ENCODE assay signal across 10 cellular contexts in genomic region chr5:73499756-73500155, GRCh38. TPM values are rescaled to one million over a fixed set of nuclear protein-coding genes. Genes with fewer than 3 reads are reported as not detected.
DNase-seq lines count a peak whose midpoint lies in the region; ATAC-seq and TF ChIP-seq lines count a peak whose summit lies in the region.
"Had no signal": no experiment of that assay in that cellular context is flagged by ENCODE, and none has a peak within 500 bp of the region (broad histone marks: within the 10 kb centered on the region; RNA-seq: fewer than 3 reads in every experiment).

No MANE protein-coding gene starts in this region.

- peak overlapping the region; percentile 97 for H3K27ac Mint-ChIP-seq in activated B cell treated with CpG ODN at 0.5 μM for 24 hours

- peak overlapping the region; percentile 97 for H3K4me3 Mint-ChIP-seq in activated B cell treated with CpG ODN at 0.5 μM for 24 hours

- no peaks in the 10 kb centered on the region for H3K9me3 Mint-ChIP-seq in activated B cell treated with CpG ODN at 0.5 μM for 24 hours

- WGBS in SK-N-SH (ENCODE audit: low lambda C conversion rate): 10% methylated on average over 2 of the region's 2 CpGs
- 77% methylated on average over 2 of the region's 2 CpGs for WGBS in smooth muscle cell (ENCODE audit: low lambda C conversion rate)

- H3K4me1 Mint-ChIP-seq in activated B cell treated with CpG ODN at 0.5 μM for 24 hours: peaks cover 33% of the 10 kb centered on the region

- peaks cover 50% of the 10 kb centered on the region for H4K20me1 ChIP-seq in SK-N-SH (ENCODE audit: insufficient read depth)
- peaks cover 54% of the 10 kb centered on the region for H4K20me1 ChIP-seq in smooth muscle cell (ENCODE audit: low read depth)

- TF ChIP-seq EP300 in SK-N-SH (IDR thresholded peaks at IDR 0.05; ENCODE audit: borderline replicate concordance in 1 of 2, low read depth in 1 of 2, low read length in 1 of 2): no peak

- H3K36me3 Mint-ChIP-seq in activated B cell treated with CpG ODN at 0.5 μM for 24 hours (ENCODE audit: low read depth): peaks cover 57% of the 10 kb centered on the region

- TF ChIP-seq CTCF in SK-N-SH (IDR thresholded peaks at IDR 0.05) (no peak), activated B cell treated with CpG ODN at 0.5 μM for 24 hours (IDR thresholded peaks at IDR 0.05) (no peak), fibroblast of villous mesenchyme (IDR thresholded peaks at IDR 0.05; ENCODE audit: insufficient read depth, low read depth, low read length) (no peak), smooth muscle cell (IDR thresholded peaks at IDR 0.05; ENCODE audit: borderline replicate concordance, insufficient read depth, poor library complexity, severe bottlenecking) (no peak)

- H3K4me3 ChIP-seq in SK-N-SH (ENCODE audit: low read depth in 2 of 2, low read length in 1 of 2) (peak overlapping the region; percentile 88 to 98), fibroblast of villous mesenchyme (ENCODE audit: low read depth, low read length) (peak overlapping the region; percentile 94), smooth muscle cell (peak overlapping the region; percentile 71)

- H3K27me3 Mint-ChIP-seq in activated B cell treated with CpG ODN at 0.5 μM for 24 hours: no peaks in the 10 kb centered on the region

- H3K9ac ChIP-seq in SK-N-SH (peak overlapping the region; percentile 99), smooth muscle cell (ENCODE audit: low read depth) (peak overlapping the region; percentile 97)

- H3F3A ChIP-seq in SK-N-SH (replicated peaks; ENCODE audit: insufficient read depth): peaks cover 37% of the 10 kb centered on the region
- H3F3A ChIP-seq in smooth muscle cell (ENCODE audit: low read depth): peaks cover 27% of the 10 kb centered on the region

- POLR2A ChIA-PET in SK-N-SH (lab: Yijun Ruan, JAX): no interaction called here
- POLR2A ChIA-PET in activated B cell treated with CpG ODN at 0.5 μM for 24 hours (lab: Charles Lee): no interaction called here

- peaks cover 50 to 54% of the 10 kb centered on the region in 2 experiments for H3K36me3 ChIP-seq in SK-N-SH (replicated peaks in 1 of 2; ENCODE audit: control insufficient read depth in 1 of 2, insufficient read depth in 2 of 2, low read length in 1 of 2)
- peaks cover 18% of the 10 kb centered on the region for H3K36me3 ChIP-seq in smooth muscle cell (ENCODE audit: low read depth)

- H2AFZ ChIP-seq in SK-N-SH (ENCODE audit: low read depth) (no peak overlapping the region), smooth muscle cell (ENCODE audit: low read depth) (no peak overlapping the region)

- CTCF ChIA-PET in SK-N-SH (lab: Yijun Ruan, JAX): interaction anchor here (0.6 to 2.6 kb wide), 3 partner anchors 20 to 1248 kb away, joined by 3 to 9 read pairs (median 3); no protein-coding TSS in a partner anchor
- CTCF ChIA-PET in activated B cell treated with CpG ODN at 0.5 μM for 24 hours (lab: Charles Lee): no interaction called here

- TF ChIP-seq RAD21 in SK-N-SH (IDR thresholded peaks at IDR 0.05; ENCODE audit: low read length): no peak

- intact Hi-C loops in activated B cell treated with CpG ODN at 0.5 μM for 24 hours (cut with micrococcal nuclease): loop anchor here (2.0 to 10.0 kb wide), 5 partner anchors 19 to 1738 kb away; partner anchors contain the start of genes ANKRD31, ENC1, GFM2 and NSA2

- H3K4me2 ChIP-seq in SK-N-SH (peak overlapping the region; percentile 84), smooth muscle cell (peak overlapping the region; percentile 91)

- H3K4me1 ChIP-seq in SK-N-SH (ENCODE audit: control insufficient read depth in 1 of 2, insufficient read depth in 2 of 2, low read depth in 1 of 2, low read length in 1 of 2) (peaks cover 11 to 16% of the 10 kb centered on the region in 2 experiments; a peak in 3 of 4 replicates), smooth muscle cell (ENCODE audit: low read depth) (peaks cover 34% of the 10 kb centered on the region)

- no peak overlapping the region for H3K27ac ChIP-seq in SK-N-SH (ENCODE audit: low read depth in 2 of 2, low read length in 1 of 2)
- peak overlapping the region; percentile 92 for H3K27ac ChIP-seq in smooth muscle cell (ENCODE audit: low read depth)

- peaks cover 64% of the 10 kb centered on the region for H3K79me2 ChIP-seq in SK-N-SH (ENCODE audit: insufficient read depth)
- peaks cover 46% of the 10 kb centered on the region for H3K79me2 ChIP-seq in smooth muscle cell (ENCODE audit: low read depth)

- TF ChIP-seq POLR2A in erythroblast (IDR thresholded peaks at IDR 0.05; ENCODE audit: low read length): no peak

- no peak for ATAC-seq in SK-N-SH treated with all-trans-retinoic acid at 6 μM for 48 hours
- no peak for ATAC-seq in activated B cell treated with CpG ODN at 0.5 μM for 24 hours (ENCODE audit: low read depth)

- H3K9me3 ChIP-seq in SK-N-SH: no peaks in the 10 kb centered on the region
- H3K9me3 ChIP-seq in smooth muscle cell (replicated peaks; ENCODE audit: low read depth): no peaks in the 10 kb centered on the region

- H3K27me3 ChIP-seq in SK-N-SH (ENCODE audit: insufficient read depth): no peaks in the 10 kb centered on the region
- no peaks in the 10 kb centered on the region for H3K27me3 ChIP-seq in smooth muscle cell (ENCODE audit: low read depth)

- H3K9me2 ChIP-seq in SK-N-SH: no peaks in the 10 kb centered on the region

- DNase-seq in SK-N-SH (no peak), activated B cell treated with CpG ODN at 0.5 μM for 24 hours (no peak), fibroblast of villous mesenchyme (ENCODE audit: low read depth) (no peak), smooth muscle cell (lab: John Stamatoyannopoulos, UW; ENCODE audit: unreplicated experiment) (no peak), LoVo (ENCODE audit: low spot score) (no peak), erythroblast (lab: John Stamatoyannopoulos, UW) (no peak)
- DNase-seq in effector CD4-positive, alpha-beta T cell: no peak
- DNase-seq: NCI-H2029 had no signal

TF ChIP-seq in SK-N-SH, 30 proteins besides CTCF, POLR2A, EP300 and RAD21:
- TF ChIP-seq FOXJ3 (CRISPR knock-in tag; IDR thresholded peaks at IDR 0.05): no peak
- TF ChIP-seq ELF1 (IDR thresholded peaks at IDR 0.05): no peak
- no peak for TF ChIP-seq EZH2phosphoT487 (IDR thresholded peaks at IDR 0.05; ENCODE audit: borderline replicate concordance, low read depth)

TF ChIP-seq in SK-N-SH treated with all-trans-retinoic acid at 6 μM for 48 hours, 23 proteins besides CTCF, POLR2A, EP300 and RAD21 (continues in another document):
- TF ChIP-seq ISL1 (CRISPR knock-in tag; IDR thresholded peaks at IDR 0.05): no peak
- TF ChIP-seq ARNTL (CRISPR knock-in tag; IDR thresholded peaks at IDR 0.05; ENCODE audit: borderline replicate concordance, low read depth): no peak
- no peak for TF ChIP-seq CSDC2 (CRISPR knock-in tag; IDR thresholded peaks at IDR 0.05)
- no peak for TF ChIP-seq CREB5 (CRISPR knock-in tag; IDR thresholded peaks at IDR 0.05; ENCODE audit: low read depth)
- no peak for TF ChIP-seq TCF4 (CRISPR knock-in tag; IDR thresholded peaks at IDR 0.05; ENCODE audit: borderline replicate concordance)
- no peak for TF ChIP-seq TOX (CRISPR knock-in tag; IDR thresholded peaks at IDR 0.05; ENCODE audit: borderline replicate concordance)
- no peak for TF ChIP-seq SNAI2 (CRISPR knock-in tag; IDR thresholded peaks at IDR 0.05)
- no peak for TF ChIP-seq TSHZ2 (CRISPR knock-in tag; IDR thresholded peaks at IDR 0.05)
- TF ChIP-seq ZNF8 (CRISPR knock-in tag; IDR thresholded peaks at IDR 0.05): no peak

RNA-seq across cellular contexts. Expression of gene BTF3, which starts 1.5 kb away (rescaled TPM):
- 458 and 492 TPM in 2 replicates for polyA plus RNA-seq in SK-N-SH (2012; rRNA removed)
- 622 and 790 TPM in 2 replicates for polyA plus RNA-seq in SK-N-SH (2012; cell fraction: cytosol; rRNA removed)
- polyA plus RNA-seq in SK-N-SH (2012; cell fraction: nucleus; rRNA removed): 127 and 171 TPM in 2 replicates
- total RNA-seq in activated B cell treated with CpG ODN at 0.5 μM for 24 hours: 753 and 798 TPM in 2 replicates
- total RNA-seq in fibroblast of villous mesenchyme: 216 and 232 TPM in 2 replicates
- total RNA-seq in smooth muscle cell: 433 and 546 TPM in 2 replicates
- polyA plus RNA-seq in smooth muscle cell: 409 and 460 TPM in 2 replicates

RNA-seq across cellular contexts. Expression of gene FOXD1, which starts 51.2 kb away (rescaled TPM):
- polyA plus RNA-seq in SK-N-SH (2012; rRNA removed) (39.6 and 73.9 TPM in 2 replicates), smooth muscle cell (13.8 and 14.3 TPM in 2 replicates)
- polyA plus RNA-seq in SK-N-SH (2012; cell fraction: cytosol; rRNA removed): 71.2 and 72.6 TPM in 2 replicates
- polyA plus RNA-seq in SK-N-SH (2012; cell fraction: nucleus; rRNA removed): 48.7 and 52.6 TPM in 2 replicates
- total RNA-seq in activated B cell treated with CpG ODN at 0.5 μM for 24 hours (0.09 and 0.10 TPM in 2 replicates), fibroblast of villous mesenchyme (2.2 and 6.1 TPM in 2 replicates), smooth muscle cell (9.0 and 10.0 TPM in 2 replicates)
- total RNA-seq: lung microvascular endothelial cell had no signal
